Comparison of ENCODE assay signal across 8 cellular contexts in the genomic region with DNA sequence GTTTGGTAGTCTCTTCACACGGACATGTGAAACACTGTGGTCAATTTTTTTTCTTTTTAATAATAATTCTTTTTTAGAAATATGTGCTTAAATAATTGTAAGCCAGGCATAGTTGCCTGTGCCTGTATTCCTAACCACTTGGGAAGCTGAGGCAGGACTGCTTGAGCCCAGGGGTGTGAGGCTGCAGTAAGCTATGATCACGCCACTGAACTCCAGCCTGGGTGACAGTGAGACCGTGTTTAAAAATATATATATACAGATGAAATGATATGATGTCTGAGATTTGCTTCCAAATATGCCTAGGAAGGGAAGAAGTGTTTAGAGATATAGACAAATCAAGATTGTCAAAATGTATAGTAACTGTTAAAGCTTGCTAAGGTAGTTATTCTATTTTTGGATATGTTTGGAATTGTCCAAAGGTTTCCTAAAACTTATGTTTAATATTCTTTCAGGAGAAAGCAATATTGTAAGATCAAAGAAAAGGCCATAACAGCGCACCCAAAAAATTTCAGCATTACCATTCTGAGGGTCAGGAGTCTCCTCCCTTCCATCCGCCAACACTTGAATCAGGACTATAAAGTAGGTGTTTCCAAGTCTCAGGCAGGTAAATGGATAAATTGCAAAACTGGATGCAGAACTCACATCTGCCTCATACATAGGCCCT. TPM values are rescaled to one million over a fixed set of nuclear protein-coding genes. Genes with fewer than 3 reads are reported as not detected.
DNase-seq lines count a peak whose midpoint lies in the region; ATAC-seq and TF ChIP-seq lines count a peak whose summit lies in the region.

No MANE protein-coding gene starts in this region.

- H3K36me3 ChIP-seq in H7 (replicated peaks; ENCODE audit: control insufficient read depth, insufficient read depth, low read length) = no peaks in the 10 kb centered on the region
- H3K36me3 ChIP-seq in OCI-LY1 (ENCODE audit: insufficient read depth, low read length) = peaks cover 33% of the 10 kb centered on the region
- no peaks in the 10 kb centered on the region for H3K36me3 ChIP-seq in osteoblast (ENCODE audit: insufficient read depth, low read length)

- H3K27ac ChIP-seq in OCI-LY1 (ENCODE audit: low read depth, low read length, poor library complexity, severe bottlenecking) (peak overlapping the region; percentile 95), osteoblast (ENCODE audit: low read depth, low read length) (peak overlapping the region; percentile 71)

- H3K9me2 ChIP-seq in OCI-LY1 (ENCODE audit: low read depth, low read length) = no peaks in the 10 kb centered on the region

- H3K4me1 ChIP-seq in OCI-LY1 (ENCODE audit: insufficient read depth, low read length, severe bottlenecking) (peaks cover 65% of the 10 kb centered on the region), osteoblast (ENCODE audit: insufficient read depth, low read length) (peaks cover 41% of the 10 kb centered on the region)

- peak; percentile 8 for ATAC-seq in GM18498 (IDR thresholded peaks at IDR 0.05; ENCODE audit: unreplicated experiment)

- TF ChIP-seq CTCF in OCI-LY1 (IDR thresholded peaks at IDR 0.05; ENCODE audit: low read length) = no peak
- TF ChIP-seq CTCF in epithelial cell of esophagus (IDR thresholded peaks at IDR 0.05; ENCODE audit: insufficient read depth, low read depth, low read length, missing control alignments) = no peak
- no peak for TF ChIP-seq CTCF in osteoblast (IDR thresholded peaks at IDR 0.05; ENCODE audit: extremely low read depth, low read depth, low read length)

- no peaks in the 10 kb centered on the region for H4K20me1 ChIP-seq in OCI-LY1 (ENCODE audit: insufficient read depth, low read length)
- H4K20me1 ChIP-seq in osteoblast (ENCODE audit: insufficient read depth, low read length) = peaks cover 7% of the 10 kb centered on the region

- H3K79me2 ChIP-seq in OCI-LY1 (ENCODE audit: insufficient read depth, low read length) (peaks cover 90% of the 10 kb centered on the region), osteoblast (ENCODE audit: insufficient read depth, low read length) (peaks cover 73% of the 10 kb centered on the region)

- no peak for DNase-seq in H7
- DNase-seq in epithelial cell of esophagus (ENCODE audit: low read depth) = peak; percentile 5
- no peak for DNase-seq in osteoblast (ENCODE audit: insufficient read length, low spot score, missing footprints)
- no peak for DNase-seq in epidermal melanocyte (ENCODE audit: insufficient read length, low spot score)
- DNase-seq in NCI-H2171 treated with DMSO at 0.1 percent for 48 hours (lab: John Stamatoyannopoulos, UW) = no peak
- DNase-seq in NCI-H2196 treated with DMSO at 0.1 percent for 48 hours (lab: John Stamatoyannopoulos, UW; ENCODE audit: unreplicated experiment) = no peak

- H3K27me3 ChIP-seq in H7 (ENCODE audit: control insufficient read depth, insufficient read depth, low read length) (no peaks in the 10 kb centered on the region), OCI-LY1 (ENCODE audit: insufficient read depth, low read length) (no peaks in the 10 kb centered on the region), osteoblast (ENCODE audit: insufficient read depth, low read length) (no peaks in the 10 kb centered on the region)

- no peaks in the 10 kb centered on the region for H3F3A ChIP-seq in OCI-LY1 (ENCODE audit: insufficient read depth, low read length)

- peak overlapping the region; percentile 81 for H3K4me3 ChIP-seq in H7 (ENCODE audit: insufficient read depth, low read depth, low read length)
- H3K4me3 ChIP-seq in OCI-LY1 (ENCODE audit: low read depth, low read length, poor library complexity, severe bottlenecking) = peak overlapping the region; percentile 88
- H3K4me3 ChIP-seq in epithelial cell of esophagus (ENCODE audit: low read length) = peak overlapping the region; percentile 94
- H3K4me3 ChIP-seq in osteoblast (ENCODE audit: insufficient read depth, low read length) = peak overlapping the region; percentile 88

- H3K9me3 ChIP-seq in OCI-LY1 (ENCODE audit: low read length) = no peaks in the 10 kb centered on the region
- H3K9me3 ChIP-seq in osteoblast (ENCODE audit: low read depth, low read length) = no peaks in the 10 kb centered on the region

- peak overlapping the region; percentile 86 for H3K9ac ChIP-seq in OCI-LY1 (ENCODE audit: low read length)

- H2AFZ ChIP-seq in OCI-LY1 (ENCODE audit: low read length) (no peak overlapping the region), osteoblast (ENCODE audit: low read length) (peak overlapping the region; percentile 71)

- H3K4me2 ChIP-seq in OCI-LY1 (ENCODE audit: low read length) (peak overlapping the region; percentile 79), osteoblast (ENCODE audit: insufficient read depth, low read length) (peak overlapping the region; percentile 78)

RNA-seq across cellular contexts. Expression of a gene that starts 0.6 kb away (rescaled TPM):
- total RNA-seq in H7 (2014; rRNA removed; shearing (Covaris generic)) = 106 and 140 TPM in 2 replicates
- total RNA-seq in osteoblast = 87.9 and 94.3 TPM in 2 replicates

RNA-seq across cellular contexts. Expression of a gene that starts 56.0 kb away (rescaled TPM):
- 81.3 and 141 TPM in 2 replicates for total RNA-seq in H7 (2014; rRNA removed; shearing (Covaris generic))
- total RNA-seq in osteoblast = 230 and 238 TPM in 2 replicates

RNA-seq across cellular contexts. Expression of a gene that starts 56.3 kb away (rescaled TPM):
- total RNA-seq in H7 (2014; rRNA removed; shearing (Covaris generic)) = 133 and 143 TPM in 2 replicates
- total RNA-seq in osteoblast = 97.5 and 124 TPM in 2 replicates
